17 cellular contexts compared by ENCODE assay signal in genomic region chr2:44944952-44945612, GRCh38. TPM values are rescaled to one million over a fixed set of nuclear protein-coding genes. Genes with fewer than 3 reads are reported as not detected.
A peak's percentile ranks its signal among the peaks of the same experiment; 100 is the strongest.
DNase-seq lines count a peak whose midpoint lies in the region; ATAC-seq and TF ChIP-seq lines count a peak whose summit lies in the region.
"Had no signal": no experiment of that assay in that cellular context is flagged by ENCODE, and none has a peak within 500 bp of the region (broad histone marks: within the 10 kb centered on the region; RNA-seq: fewer than 3 reads in every experiment).

No MANE protein-coding gene starts in this region.

- DNase-seq in CD14-positive monocyte (ENCODE audit: low spot score) (no peak), H9 (no peak), chondrocyte (ENCODE audit: low spot score) (peak; percentile 12), NAMALWA (ENCODE audit: low spot score) (no peak), SK-N-DZ (ENCODE audit: low spot score) (no peak), thyroid gland (no peak)
- DNase-seq: NCI-H2029 treated with DMSO at 0.1 percent for 48 hours, Right ventricle myocardium superior, sigmoid colon had no signal

- TF ChIP-seq CTCF in CD14-positive monocyte (IDR thresholded peaks at IDR 0.05) (no peak), H9 (conservative IDR thresholded peaks at IDR 0.05) (no peak), chondrocyte (IDR thresholded peaks at IDR 0.05) (no peak), neural cell (IDR thresholded peaks at IDR 0.05; ENCODE audit: poor library complexity, severe bottlenecking) (no peak), thyroid gland (IDR thresholded peaks at IDR 0.05) (no peak)

- no peak overlapping the region for H3K56ac ChIP-seq in H9 (ENCODE audit: insufficient read length, low read depth, low read length)

- no peak for TF ChIP-seq POLR2A in thyroid gland (IDR thresholded peaks at IDR 0.05)

- WGBS in H9 (ENCODE audit: extremely low coverage, insufficient read length, low lambda C conversion rate): no CpG with 5 or more reads among the region's 18 CpGs
- 16 to 20% methylated on average over 18 of the region's 18 CpGs for WGBS in thyroid gland, 2 donors

- H3K4me1 Mint-ChIP-seq in CD14-positive monocyte: peaks cover 33% of the 10 kb centered on the region
- H3K4me1 Mint-ChIP-seq in H9: peaks cover 62 to 79% of the 10 kb centered on the region in 2 experiments
- peaks cover 36% of the 10 kb centered on the region for H3K4me1 Mint-ChIP-seq in chondrocyte (ENCODE audit: low read depth)

- H3K4me2 ChIP-seq in H9 (ENCODE audit: insufficient read depth, insufficient read length, low read length) (peak overlapping the region; percentile 38), neural cell (ENCODE audit: low read length) (peak overlapping the region; percentile 41)

- intact Hi-C loops in CD14-positive monocyte (cut with micrococcal nuclease) (loop anchor here in 1 of 2 donors (5.0 kb wide), 1 partner anchor 463 kb away; no protein-coding TSS in a partner anchor), thyroid gland (cut with DNase I) (no loop called here)

- H2BK5ac ChIP-seq in H9 (ENCODE audit: insufficient read length, low read length): no peak overlapping the region

- no peak for TF ChIP-seq EP300 in neural cell (conservative IDR thresholded peaks at IDR 0.05; ENCODE audit: poor library complexity, severe bottlenecking)

- no peak overlapping the region for H4K8ac ChIP-seq in H9 (replicated peaks; ENCODE audit: insufficient read length, low read depth, low read length)

- H2AFZ ChIP-seq in H9 (ENCODE audit: low read length) (no peak overlapping the region), neural cell (ENCODE audit: low read depth, low read length) (no peak overlapping the region)

- H3K14ac ChIP-seq in H9 (ENCODE audit: insufficient read depth, low read length): no peak overlapping the region

- peaks cover 16% of the 10 kb centered on the region for H3K23me2 ChIP-seq in H9 (ENCODE audit: insufficient read length, low read depth, low read length, poor library complexity, severe bottlenecking)

- H2AK5ac ChIP-seq in H9 (ENCODE audit: insufficient read length, low read length): no peak overlapping the region

- H4K20me1 ChIP-seq in H9 (ENCODE audit: control insufficient read depth, insufficient read depth, insufficient read length) (no peaks in the 10 kb centered on the region), neural cell (ENCODE audit: insufficient read depth) (no peaks in the 10 kb centered on the region)

- H3K27me3 Mint-ChIP-seq in CD14-positive monocyte (ENCODE audit: low read depth in 3 of 3) (peaks cover 93 to 100% (median 97%) of the 10 kb centered on the region in 3 donors), H9 (ENCODE audit: low read depth) (peaks cover 100% of the 10 kb centered on the region), chondrocyte (ENCODE audit: low read depth) (peaks cover 66% of the 10 kb centered on the region)

- no peak overlapping the region for H3K9ac ChIP-seq in H9 (ENCODE audit: extremely low read depth, insufficient read length, low read length)
- peak overlapping the region; percentile 80 for H3K9ac ChIP-seq in neural cell (ENCODE audit: low read length)

- H3F3A ChIP-seq in neural cell (ENCODE audit: insufficient read depth, low read length, poor library complexity, severe bottlenecking): peaks cover 2% of the 10 kb centered on the region

- H3K18ac ChIP-seq in H9 (ENCODE audit: insufficient read length, low read depth, low read length): no peak overlapping the region

- no peaks in the 10 kb centered on the region for H3K9me2 ChIP-seq in neural cell (ENCODE audit: insufficient read depth, low read length)

- no peak overlapping the region for H4K91ac ChIP-seq in H9 (ENCODE audit: insufficient read length, low read depth, low read length)

- no peaks in the 10 kb centered on the region for H3K79me1 ChIP-seq in H9 (ENCODE audit: insufficient read depth, low read depth, low read length, poor library complexity, severe bottlenecking)

- no peak overlapping the region for H3T11ph ChIP-seq in H9 (ENCODE audit: low read length)

- H3K4me3 ChIP-seq in neural cell (ENCODE audit: low read length) (peak overlapping the region; percentile 84), thyroid gland (replicated peaks in 1 of 3) (no peak overlapping the region)
- H3K4me3 ChIP-seq: body of pancreas had no signal

- no peaks in the 10 kb centered on the region for H3K36me3 ChIP-seq in neural cell (ENCODE audit: insufficient read depth, low read length)
- H3K36me3 ChIP-seq in thyroid gland: no peaks in the 10 kb centered on the region
- H3K36me3 ChIP-seq: sigmoid colon had no signal

- no peak overlapping the region for H2BK15ac ChIP-seq in H9 (ENCODE audit: low read depth, low read length)

- H2BK20ac ChIP-seq in H9 (ENCODE audit: low read depth, low read length, poor library complexity, severe bottlenecking): no peak overlapping the region

- no peak overlapping the region for H2BK12ac ChIP-seq in H9 (ENCODE audit: insufficient read length, low read depth, low read length)

- H3K27me3 ChIP-seq in H9 (ENCODE audit: insufficient read depth, low read length) (peaks cover 86% of the 10 kb centered on the region), neural cell (ENCODE audit: insufficient read depth, low read depth, low read length) (peaks cover 62% of the 10 kb centered on the region), thyroid gland (peaks cover 27% of the 10 kb centered on the region)

- peaks cover 5 to 7% of the 10 kb centered on the region in 2 donors for H3K36me3 Mint-ChIP-seq in CD14-positive monocyte
- H3K36me3 Mint-ChIP-seq in H9 (ENCODE audit: insufficient read depth in 1 of 3, low read depth in 3 of 3): peaks cover 0 to 20% (median 0%) of the 10 kb centered on the region in 3 experiments; a peak in 5 of 7 replicates
- H3K36me3 Mint-ChIP-seq in chondrocyte (ENCODE audit: low read depth): peaks cover 1% of the 10 kb centered on the region

- H4K5ac ChIP-seq in H9 (ENCODE audit: insufficient read length, low read depth, low read length): no peak overlapping the region

- no peak for TF ChIP-seq RAD21 in neural cell (conservative IDR thresholded peaks at IDR 0.05)

- H3K4ac ChIP-seq in H9 (ENCODE audit: low read depth, low read length): no peak overlapping the region

- peaks cover 4% of the 10 kb centered on the region for H3K4me1 ChIP-seq in H9 (ENCODE audit: insufficient read depth, low read length)
- peaks cover 12 to 35% of the 10 kb centered on the region in 2 donors for H3K4me1 ChIP-seq in thyroid gland

- H3K27ac ChIP-seq in H9 (ENCODE audit: insufficient read length, low read depth, low read length): no peak overlapping the region
- peak overlapping the region; percentile 83 for H3K27ac ChIP-seq in neural cell (ENCODE audit: low read length)
- H3K27ac ChIP-seq in thyroid gland: no peak overlapping the region
- H3K27ac ChIP-seq: body of pancreas, C4-2B, HL-60, sigmoid colon had no signal

- H3K79me2 ChIP-seq in H9 (ENCODE audit: insufficient read depth, low read length) (no peaks in the 10 kb centered on the region), neural cell (replicated peaks; ENCODE audit: insufficient read depth, low read length) (peaks cover 89% of the 10 kb centered on the region)

- no peak for ATAC-seq in GM19452 (IDR thresholded peaks at IDR 0.05; ENCODE audit: unreplicated experiment)
- ATAC-seq: body of pancreas had no signal

- H3K9me3 ChIP-seq in H9 (ENCODE audit: control insufficient read depth, low read depth, low read length): no peaks in the 10 kb centered on the region
- no peaks in the 10 kb centered on the region for H3K9me3 ChIP-seq in neural cell (ENCODE audit: low read length)
- no peaks in the 10 kb centered on the region for H3K9me3 ChIP-seq in thyroid gland
- H3K9me3 ChIP-seq: body of pancreas, sigmoid colon had no signal

- no peak overlapping the region for H3K23ac ChIP-seq in H9 (ENCODE audit: insufficient read length, low read depth, low read length)

- H3K4me3 Mint-ChIP-seq in CD14-positive monocyte: peak overlapping the region; percentile 37 to 75
- peak overlapping the region; percentile 29 to 80 for H3K4me3 Mint-ChIP-seq in H9
- H3K4me3 Mint-ChIP-seq in chondrocyte (ENCODE audit: unreplicated experiment): peak overlapping the region; percentile 2

- H3K27ac Mint-ChIP-seq in CD14-positive monocyte (no peak overlapping the region), H9 (peak overlapping the region in 1 of 3 experiments; percentile 36; a peak in 1 of 7 replicates), chondrocyte (ENCODE audit: unreplicated experiment) (no peak overlapping the region)

- H2BK120ac ChIP-seq in H9 (ENCODE audit: low read depth, low read length, poor library complexity, severe bottlenecking): no peak overlapping the region

- H3K9me3 Mint-ChIP-seq in CD14-positive monocyte (peaks cover 0 to 38% (median 7%) of the 10 kb centered on the region in 7 donors), H9 (peaks cover 0 to 7% of the 10 kb centered on the region in 2 experiments; a peak in 2 of 5 replicates), chondrocyte (ENCODE audit: low read depth) (no peaks in the 10 kb centered on the region)

TF ChIP-seq in neural cell, 6 proteins besides CTCF, POLR2A, EP300 and RAD21 (continues in another document):
- TF ChIP-seq EZH2 (IDR thresholded peaks at IDR 0.05; ENCODE audit: borderline replicate concordance, insufficient read depth, low read length, poor library complexity, severe bottlenecking) (no peak), POLR2AphosphoS5 (IDR thresholded peaks at IDR 0.05) (no peak), MXI1 (conservative IDR thresholded peaks at IDR 0.05; ENCODE audit: poor library complexity, severe bottlenecking) (no peak), SMC3 (conservative IDR thresholded peaks at IDR 0.05; ENCODE audit: poor library complexity) (no peak), TAF1 (IDR thresholded peaks at IDR 0.05; ENCODE audit: low read depth) (no peak)

RNA-seq across cellular contexts. Expression of gene SIX3, which starts 3.6 kb away (rescaled TPM):
- not detected for polyA plus RNA-seq in CD14-positive monocyte
- total RNA-seq in H9 (2021): 0.35 and 0.55 TPM in 2 replicates
- not detected in 3 replicates for total RNA-seq in chondrocyte
- 8.7 and 9.8 TPM in 2 replicates for polyA plus RNA-seq in neural cell
- 11.2 and 13.8 TPM in 2 replicates for polyA minus RNA-seq in neural cell
- polyA plus RNA-seq in SK-N-DZ (2014; cell fraction: cytosol; rRNA removed): 5.8 and 6.5 TPM in 2 replicates
- 4.6 and 5.7 TPM in 2 replicates for polyA plus RNA-seq in SK-N-DZ (2014; cell fraction: nucleus; rRNA removed)
- total RNA-seq in thyroid gland: not detected
- total RNA-seq: G401, MCF 10A, mucosa of gallbladder, Right ventricle myocardium superior, sigmoid colon had no signal
- polyA plus RNA-seq: sigmoid colon had no signal

Comparison
In these comparisons a context has a peak if more than half of its experiments do, and no peak if none do; other contexts are left out.
1. H3K4me3 Mint-ChIP-seq: peak in every context shown above with its lines; median percentile 56 in CD14-positive monocyte; 54 in H9; 2 in chondrocyte.